8 cellular contexts compared by ENCODE assay signal in the genomic region with DNA sequence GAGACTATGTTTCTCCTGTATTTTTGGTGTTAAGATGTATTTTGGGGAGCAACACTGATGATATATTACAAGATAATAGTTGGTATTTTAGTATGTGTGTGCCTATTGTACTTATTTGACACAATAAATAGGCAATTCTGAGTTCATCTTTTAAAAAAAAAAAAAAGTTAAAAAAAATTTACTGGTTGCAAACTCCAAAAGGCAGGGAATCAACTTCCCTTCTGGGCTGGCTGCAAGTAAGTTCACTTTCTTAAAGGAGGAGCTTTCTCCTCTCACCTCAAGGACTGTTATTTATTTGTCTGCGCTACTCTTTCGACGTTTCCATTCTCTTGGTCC. TPM values are rescaled to one million over a fixed set of nuclear protein-coding genes. Genes with fewer than 3 reads are reported as not detected.
DNase-seq lines count a peak whose midpoint lies in the region; ATAC-seq and TF ChIP-seq lines count a peak whose summit lies in the region.

No MANE protein-coding gene starts in this region.

- ATAC-seq in GM21528 (IDR thresholded peaks at IDR 0.05; ENCODE audit: low FRiP score, unreplicated experiment) (no peak), HG03175 (IDR thresholded peaks at IDR 0.05; ENCODE audit: unreplicated experiment) (no peak)

- peaks cover 28 to 51% (median 41%) of the 10 kb centered on the region in 4 donors for H3K4me1 Mint-ChIP-seq in CD4-positive, alpha-beta memory T cell
- H3K4me1 Mint-ChIP-seq in endothelial cell (ENCODE audit: unreplicated experiment) = peaks cover 20% of the 10 kb centered on the region

- H2AFZ ChIP-seq in OCI-LY7 (ENCODE audit: low read length) = peak overlapping the region; percentile 96

- no peaks in the 10 kb centered on the region for H3K9me2 ChIP-seq in OCI-LY7 (ENCODE audit: insufficient read depth, low read length)

- no TSS peak for BruUV-seq in OCI-LY7 (replicated peaks; lab: Mats Ljungman, UMichigan)

- peaks cover 9 to 10% of the 10 kb centered on the region in 2 donors for H3K36me3 Mint-ChIP-seq in CD4-positive, alpha-beta memory T cell
- H3K36me3 Mint-ChIP-seq in endothelial cell (ENCODE audit: low read depth, unreplicated experiment) = no peaks in the 10 kb centered on the region

- peak overlapping the region; percentile 64 for H3K4me2 ChIP-seq in OCI-LY7 (ENCODE audit: low read length)

- intact Hi-C loops in CD4-positive, alpha-beta memory T cell (cut with micrococcal nuclease) = loop anchor here (5.0 kb wide), 3 partner anchors 99 to 776 kb away; a partner anchor contains a TSS
- intact Hi-C loops in OCI-LY7 (cut with micrococcal nuclease; ENCODE audit: unreplicated experiment) = loop anchor here (5.0 kb wide), 1 partner anchor 1121 kb away; no protein-coding TSS in a partner anchor
- intact Hi-C loops in ovary (cut with DNase I) = no loop called here

- CTCF ChIA-PET in CD4-positive, alpha-beta memory T cell (lab: Charles Lee; ENCODE audit: partially characterized antibody) = interaction anchor here (1.0 to 2.4 kb wide), 4 partner anchors 9 to 250 kb away, joined by 3 to 12 read pairs (median 7); a partner anchor contains a TSS
- CTCF ChIA-PET in OCI-LY7 (lab: Charles Lee; ENCODE audit: unreplicated experiment) = interaction anchor here (1.0 kb wide), 1 partner anchor 254 kb away, joined by 3 read pairs; no protein-coding TSS in a partner anchor

- peaks cover 46% of the 10 kb centered on the region for H3K4me1 ChIP-seq in CD4-positive, alpha-beta memory T cell (ENCODE audit: insufficient read depth, low read length)
- H3K4me1 ChIP-seq in OCI-LY7 (ENCODE audit: insufficient read depth, low read length, poor library complexity, severe bottlenecking) = peaks cover 27% of the 10 kb centered on the region
- H3K4me1 ChIP-seq in ovary (ENCODE audit: insufficient read depth) = peaks cover 5% of the 10 kb centered on the region

- H3K27ac Mint-ChIP-seq in CD4-positive, alpha-beta memory T cell = peak overlapping the region; percentile 93 to 99 (median 97)
- peak overlapping the region; percentile 80 for H3K27ac Mint-ChIP-seq in endothelial cell (ENCODE audit: unreplicated experiment)

- peaks cover 18% of the 10 kb centered on the region; the same call in 1 of the 2 replicates for H3K79me2 ChIP-seq in OCI-LY7 (ENCODE audit: insufficient read depth, low read depth, low read length)

- H3K9me3 Mint-ChIP-seq in CD4-positive, alpha-beta memory T cell = peaks cover 0 to 3% (median 0%) of the 10 kb centered on the region in 8 donors
- H3K9me3 Mint-ChIP-seq in endothelial cell (ENCODE audit: unreplicated experiment) = no peaks in the 10 kb centered on the region

- TF ChIP-seq POLR2A in ovary (IDR thresholded peaks at IDR 0.05) = no peak

- no peak for TF ChIP-seq CTCF in OCI-LY7 (conservative IDR thresholded peaks at IDR 0.05; ENCODE audit: low read length)
- no peak for TF ChIP-seq CTCF in endothelial cell (IDR thresholded peaks at IDR 0.05; ENCODE audit: unreplicated experiment)
- no peak for TF ChIP-seq CTCF in ovary (IDR thresholded peaks at IDR 0.05)

- no peak overlapping the region for H3K27ac ChIP-seq in CD4-positive, alpha-beta memory T cell (ENCODE audit: low read depth, low read length)
- H3K27ac ChIP-seq in OCI-LY7 (ENCODE audit: low read depth, low read length, poor library complexity, severe bottlenecking) = no peak overlapping the region
- no peak overlapping the region for H3K27ac ChIP-seq in ovary

- WGBS in ovary, 3 donors = 0 to 1% (median 0%) methylated on average over 3 of the region's 3 CpGs

- no peak for DNase-seq in CD4-positive, alpha-beta memory T cell
- DNase-seq in OCI-LY7 (ENCODE audit: low spot score) (no peak), endothelial cell (ENCODE audit: low spot score) (no peak), ovary (no peak), DMS53 (lab: John Stamatoyannopoulos, UW) (no peak)
- DNase-seq in central memory CD4-positive, alpha-beta T cell = no peak

- peak overlapping the region in 1 of 2 donors; percentile 88 for H3K4me3 ChIP-seq in CD4-positive, alpha-beta memory T cell (ENCODE audit: low read length in 2 of 2)
- H3K4me3 ChIP-seq in OCI-LY7 (ENCODE audit: low read depth, low read length, poor library complexity, severe bottlenecking) (peak overlapping the region; percentile 89), ovary (peak overlapping the region; percentile 82)

- POLR2A ChIA-PET in CD4-positive, alpha-beta memory T cell (lab: Charles Lee; ENCODE audit: partially characterized antibody) = interaction anchor here (0.6 to 1.3 kb wide), 6 partner anchors 9 to 927 kb away, joined by 3 to 6 read pairs (median 3); a partner anchor contains a TSS
- POLR2A ChIA-PET in OCI-LY7 (lab: Charles Lee) = interaction anchor here (0.7 to 1.0 kb wide), 2 partner anchors 859 to 1514 kb away, joined by 3 to 6 read pairs; no protein-coding TSS in a partner anchor

- H4K20me1 ChIP-seq in OCI-LY7 (ENCODE audit: insufficient read depth, low read length) = 0 out of 2 replicates have a peak, but pooled peaks cover 3% of the 10 kb centered on the region

- TF ChIP-seq EP300 in ovary (IDR thresholded peaks at IDR 0.05) = no peak

- no peaks in the 10 kb centered on the region for H3K27me3 ChIP-seq in CD4-positive, alpha-beta memory T cell (ENCODE audit: insufficient read depth, low read length)
- H3K27me3 ChIP-seq in ovary = no peaks in the 10 kb centered on the region

- peaks cover under 1% of the 10 kb centered on the region for H3K36me3 ChIP-seq in CD4-positive, alpha-beta memory T cell (ENCODE audit: insufficient read depth, low read length)
- 0 out of 2 replicates have a peak, but pooled peaks cover 1% of the 10 kb centered on the region for H3K36me3 ChIP-seq in OCI-LY7 (ENCODE audit: insufficient read depth, low read length)
- H3K36me3 ChIP-seq in ovary = no peaks in the 10 kb centered on the region

- peaks cover 4 to 5% of the 10 kb centered on the region in 2 donors for H3K27me3 Mint-ChIP-seq in CD4-positive, alpha-beta memory T cell
- no peaks in the 10 kb centered on the region for H3K27me3 Mint-ChIP-seq in endothelial cell (ENCODE audit: unreplicated experiment)

- peak overlapping the region; percentile 96 to 99 (median 98) for H3K4me3 Mint-ChIP-seq in CD4-positive, alpha-beta memory T cell
- peak overlapping the region; percentile 97 for H3K4me3 Mint-ChIP-seq in endothelial cell (ENCODE audit: unreplicated experiment)

- H3K9me3 ChIP-seq in CD4-positive, alpha-beta memory T cell (ENCODE audit: control insufficient read depth in 1 of 2, low read length in 2 of 2) = no peaks in the 10 kb centered on the region
- no peaks in the 10 kb centered on the region for H3K9me3 ChIP-seq in OCI-LY7 (ENCODE audit: low read length)
- no peaks in the 10 kb centered on the region for H3K9me3 ChIP-seq in ovary

RNA-seq across cellular contexts. Expression of a gene that starts 0.3 kb away (rescaled TPM):
- 10 to 100 TPM; 83.9 to 85.9 TPM for total RNA-seq in CD4-positive, alpha-beta memory T cell
- 10 to 100 TPM; 23.0 to 36.4 TPM for polyA plus RNA-seq in CD4-positive, alpha-beta memory T cell
- total RNA-seq in OCI-LY7 (2014; rRNA removed; shearing (Covaris generic)) = 33.5 and 38.6 TPM in 2 replicates
- 44.9 and 45.9 TPM in 2 replicates for total RNA-seq in OCI-LY7 (2022)
- total RNA-seq in endothelial cell (ENCODE audit: unreplicated experiment) = 59.8 TPM
- total RNA-seq in ovary = 10 to 100 TPM; 37.9 to 58.8 (median 47.7) TPM
- polyA plus RNA-seq in ovary = 10 to 100 TPM; 15.0 to 24.9 TPM

Comparison
In these comparisons a context has a peak if more than half of its experiments do, and no peak if none do; other contexts are left out.
1. intact Hi-C loops: an anchor here in CD4-positive, alpha-beta memory T cell (5.0 kb wide) and OCI-LY7 (5.0 kb wide); none called in ovary.